9 cellular contexts compared by ENCODE assay signal in the genomic region with DNA sequence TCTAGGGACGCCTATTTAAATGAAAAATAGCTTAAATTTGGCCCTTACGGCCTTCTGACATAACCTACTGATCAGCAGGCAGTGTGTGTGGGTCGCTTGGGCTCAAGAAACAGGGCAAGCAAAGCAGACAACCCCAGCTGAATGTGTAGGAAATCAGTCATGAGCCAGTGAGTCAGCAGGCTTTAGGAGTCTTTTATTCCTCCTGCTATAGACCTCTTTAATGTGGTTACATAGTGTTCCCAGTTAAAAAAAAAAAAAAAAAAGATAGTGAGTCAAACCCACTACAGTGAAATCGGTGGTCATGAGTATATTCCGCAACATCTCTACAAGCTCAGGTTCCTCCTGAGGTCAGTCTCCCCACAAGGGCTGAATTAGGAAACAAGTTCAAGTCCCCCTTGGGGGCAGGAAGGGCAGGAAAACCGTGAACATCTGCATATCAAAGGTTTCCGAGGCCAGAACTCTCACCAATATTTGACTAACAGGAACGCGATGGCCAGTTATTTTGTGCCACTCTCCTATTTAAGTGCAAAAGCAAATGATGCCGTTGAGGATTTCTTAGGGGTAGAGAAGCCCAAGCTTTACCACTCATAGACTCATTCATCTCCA. TPM values are rescaled to one million over a fixed set of nuclear protein-coding genes. Genes with fewer than 3 reads are reported as not detected.
DNase-seq lines count a peak whose midpoint lies in the region; ATAC-seq lines count a peak whose summit lies in the region.
"Had no signal": no experiment of that assay in that cellular context is flagged by ENCODE, and none has a peak within 500 bp of the region (broad histone marks: within the 10 kb centered on the region; RNA-seq: fewer than 3 reads in every experiment).

No MANE protein-coding gene starts in this region.

- DNase-seq in NK-92 treated with Interleukin-12 subunit alpha and Interleukin-12 subunit beta, amount 100 ng/mL, for 24 hours (lab: John Stamatoyannopoulos, UW), result peak; percentile 37
- DNase-seq in NK-92 (lab: John Stamatoyannopoulos, UW; ENCODE audit: unreplicated experiment), result no peak
- peak; percentile 86 for DNase-seq in fibroblast of gingiva (ENCODE audit: low read depth)

- no peaks in the 10 kb centered on the region for H3K27me3 ChIP-seq in skeletal muscle tissue (ENCODE audit: control insufficient read depth in 3 of 3, insufficient read depth in 3 of 3, low read length in 3 of 3)

- H3K9ac ChIP-seq in skeletal muscle tissue (ENCODE audit: low read depth in 1 of 3, low read length in 3 of 3), result peak overlapping the region in 1 of 3 donors; percentile 51

- peak overlapping the region; percentile 57 for H3K27ac ChIP-seq in skeletal muscle tissue (ENCODE audit: low read depth, low read length)
- H3K27ac ChIP-seq: 22Rv1 had no signal

- peaks cover 23 to 49% (median 44%) of the 10 kb centered on the region in 3 donors for H3K36me3 ChIP-seq in skeletal muscle tissue (ENCODE audit: control insufficient read depth in 3 of 3, insufficient read depth in 3 of 3, low read length in 3 of 3)

- peak; percentile 95 to 97 for ATAC-seq in activated CD4-positive, CD25-positive, alpha-beta regulatory T cell treated with anti-CD3 and anti-CD28 coated beads, Interleukin-2, amount 50 U/mL, for 24 hours
- ATAC-seq in GM21723 (IDR thresholded peaks at IDR 0.05; ENCODE audit: unreplicated experiment) (no peak), HG03139 (IDR thresholded peaks at IDR 0.05; ENCODE audit: unreplicated experiment) (no peak), GM19467 (IDR thresholded peaks at IDR 0.05; ENCODE audit: unreplicated experiment) (no peak)

- H3K4me3 ChIP-seq in skeletal muscle tissue (ENCODE audit: low read length in 3 of 3), result no peak overlapping the region

- peaks cover 57 to 65% (median 63%) of the 10 kb centered on the region in 3 donors for H3K4me1 ChIP-seq in skeletal muscle tissue (ENCODE audit: control insufficient read depth in 3 of 3, insufficient read depth in 3 of 3, low read length in 3 of 3)

- no peaks in the 10 kb centered on the region for H3K9me3 ChIP-seq in skeletal muscle tissue (ENCODE audit: control insufficient read depth in 3 of 3, low read length in 3 of 3)

RNA-seq across cellular contexts. Expression of a gene that starts 32.7 kb away (rescaled TPM):
- total RNA-seq in skeletal muscle tissue, result 123 TPM

RNA-seq across cellular contexts. Expression of a gene that starts 59.2 kb away (rescaled TPM):
- 6.8 TPM for total RNA-seq in skeletal muscle tissue

Comparison
In these comparisons a context has a peak if more than half of its experiments do, and no peak if none do; other contexts are left out.
1. ATAC-seq: peak in activated CD4-positive, CD25-positive, alpha-beta regulatory T cell treated with anti-CD3 and anti-CD28 coated beads, Interleukin-2, amount 50 U/mL, for 24 hours (2 of 2); none in GM21723 (single experiment), HG03139 (single experiment) and GM19467 (single experiment).